8 cellular contexts compared by ENCODE assay signal in the genomic region with DNA sequence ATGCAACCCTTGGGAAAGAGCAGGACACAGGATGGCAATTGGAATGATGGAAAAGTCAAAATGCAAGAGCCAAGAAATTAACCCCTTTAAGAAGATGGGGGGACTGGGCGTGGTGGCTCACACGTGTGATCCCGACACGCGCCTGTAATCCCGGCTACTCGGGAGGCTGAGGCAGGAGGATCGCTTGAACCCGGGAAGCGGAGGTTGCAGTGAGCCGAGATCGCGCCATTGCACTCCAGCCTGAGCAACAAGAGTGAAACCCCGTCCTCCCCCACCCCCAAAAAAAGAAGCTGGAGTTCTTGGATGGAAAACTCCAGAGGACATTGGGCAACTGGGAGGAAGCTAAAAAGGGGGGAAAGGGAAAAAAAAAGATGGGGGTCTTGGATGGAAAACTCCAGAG. TPM values are rescaled to one million over a fixed set of nuclear protein-coding genes. Genes with fewer than 3 reads are reported as not detected.
DNase-seq lines count a peak whose midpoint lies in the region; ATAC-seq and TF ChIP-seq lines count a peak whose summit lies in the region.
"Not testable (repeated sequence)": the region's sequence is repeated elsewhere in the genome, so short reads cannot be mapped to it uniquely, and the experiment has no call there.

No MANE protein-coding gene starts in this region.

- H3K9me2 ChIP-seq in DOHH2 (replicated peaks; ENCODE audit: control insufficient read depth, low read length); PC-3 (replicated peaks; ENCODE audit: low read length): not testable (repeated sequence)

- peaks cover 50% of the 10 kb centered on the region for H3K36me3 Mint-ChIP-seq in activated CD8-positive, alpha-beta T cell treated with anti-CD3 and anti-CD28 coated beads, Interleukin-2, amount 10 ng/mL, durations not matched to agents 7 days and 5 days (ENCODE audit: low read depth)
- peaks cover 81% of the 10 kb centered on the region for H3K36me3 Mint-ChIP-seq in MCF 10A (ENCODE audit: insufficient read depth, unreplicated experiment)
- H3K36me3 Mint-ChIP-seq in mesothelial cell of epicardium = peaks cover 31% of the 10 kb centered on the region

- H3F3A ChIP-seq in DOHH2 (ENCODE audit: control insufficient read depth, insufficient read depth) = peaks cover 26% of the 10 kb centered on the region
- peaks cover 14% of the 10 kb centered on the region for H3F3A ChIP-seq in PC-3 (ENCODE audit: low read length, unreplicated experiment)

- H3K9me3 Mint-ChIP-seq in activated CD8-positive, alpha-beta T cell treated with anti-CD3 and anti-CD28 coated beads, Interleukin-2, amount 10 ng/mL, durations not matched to agents 7 days and 5 days (ENCODE audit: insufficient read depth); MCF 10A (ENCODE audit: unreplicated experiment); mesothelial cell of epicardium: not testable (repeated sequence)

- peaks cover 46% of the 10 kb centered on the region for H3K79me2 ChIP-seq in DOHH2 (ENCODE audit: control insufficient read depth, low read length)
- peaks cover 50% of the 10 kb centered on the region for H3K79me2 ChIP-seq in PC-3 (ENCODE audit: low read length)
- H3K79me2 ChIP-seq in fibroblast of lung (ENCODE audit: control insufficient read depth, insufficient read depth, low read length) = peaks cover 45% of the 10 kb centered on the region

- TF ChIP-seq POLR2A in uterus (IDR thresholded peaks at IDR 0.05) = not testable (repeated sequence)

- not testable (repeated sequence) for BruUV-seq in PC-3 (replicated peaks; lab: Mats Ljungman, UMichigan); MCF 10A (replicated peaks; lab: Mats Ljungman, UMichigan)

- H3K36me3 ChIP-seq in DOHH2 (ENCODE audit: control insufficient read depth, low read length) (peaks cover 35% of the 10 kb centered on the region), PC-3 (ENCODE audit: low read depth, low read length) (peaks cover 27% of the 10 kb centered on the region), fibroblast of lung (ENCODE audit: control insufficient read depth, insufficient read depth, low read length) (peaks cover 15% of the 10 kb centered on the region), rectal smooth muscle tissue (ENCODE audit: control insufficient read depth, insufficient read depth, low read length) (peaks cover 16% of the 10 kb centered on the region)
- not testable (repeated sequence) for H3K36me3 ChIP-seq in uterus

- H3K4me1 Mint-ChIP-seq in activated CD8-positive, alpha-beta T cell treated with anti-CD3 and anti-CD28 coated beads, Interleukin-2, amount 10 ng/mL, durations not matched to agents 7 days and 5 days (ENCODE audit: low read depth) = peaks cover 32% of the 10 kb centered on the region
- H3K4me1 Mint-ChIP-seq in MCF 10A (ENCODE audit: insufficient read depth, unreplicated experiment) (peaks cover 16% of the 10 kb centered on the region), mesothelial cell of epicardium (peaks cover 30% of the 10 kb centered on the region)

- not testable (repeated sequence) for H2AFZ ChIP-seq in PC-3 (ENCODE audit: low read length); fibroblast of lung (ENCODE audit: low read length)

- H3K9me3 ChIP-seq in DOHH2 (ENCODE audit: control insufficient read depth, insufficient read depth, low read length); PC-3 (ENCODE audit: low read length); fibroblast of lung (ENCODE audit: control insufficient read depth, insufficient read depth, low read depth, low read length); uterus: not testable (repeated sequence)

- H3K4me2 ChIP-seq in DOHH2 (ENCODE audit: low read length) (peak overlapping the region; percentile 67; the same call in 1 of the 2 replicates), PC-3 (ENCODE audit: low read length) (peak overlapping the region; percentile 85), fibroblast of lung (ENCODE audit: extremely low read depth, insufficient read depth, low read length) (peak overlapping the region; percentile 79)

- H3K27ac Mint-ChIP-seq in activated CD8-positive, alpha-beta T cell treated with anti-CD3 and anti-CD28 coated beads, Interleukin-2, amount 10 ng/mL, durations not matched to agents 7 days and 5 days = peak overlapping the region; percentile 100
- H3K27ac Mint-ChIP-seq in MCF 10A (ENCODE audit: low read depth, unreplicated experiment) = peak overlapping the region; percentile 95
- peak overlapping the region; percentile 100 for H3K27ac Mint-ChIP-seq in mesothelial cell of epicardium

- peak overlapping the region; percentile 98 for H3K4me3 Mint-ChIP-seq in activated CD8-positive, alpha-beta T cell treated with anti-CD3 and anti-CD28 coated beads, Interleukin-2, amount 10 ng/mL, durations not matched to agents 7 days and 5 days
- peak overlapping the region; percentile 89 for H3K4me3 Mint-ChIP-seq in MCF 10A (ENCODE audit: unreplicated experiment)
- peak overlapping the region; percentile 98 for H3K4me3 Mint-ChIP-seq in mesothelial cell of epicardium

- not testable (repeated sequence) for DNase-seq in PC-3; activated CD8-positive, alpha-beta T cell treated with anti-CD3 and anti-CD28 coated beads, Interleukin-2, amount 10 ng/mL, durations not matched to agents 7 days and 5 days; MCF 10A (ENCODE audit: unreplicated experiment); fibroblast of lung (ENCODE audit: low read depth in 2 of 2); mesothelial cell of epicardium (ENCODE audit: low spot score in 2 of 2, unreplicated experiment in 2 of 2); uterus

- H3K27me3 Mint-ChIP-seq in activated CD8-positive, alpha-beta T cell treated with anti-CD3 and anti-CD28 coated beads, Interleukin-2, amount 10 ng/mL, durations not matched to agents 7 days and 5 days (ENCODE audit: low read depth); MCF 10A (ENCODE audit: insufficient read depth, unreplicated experiment); mesothelial cell of epicardium (ENCODE audit: low read depth): not testable (repeated sequence)

- not testable (repeated sequence) for H3K27me3 ChIP-seq in DOHH2 (ENCODE audit: control insufficient read depth, low read length); PC-3 (ENCODE audit: low read length); fibroblast of lung (ENCODE audit: control insufficient read depth, insufficient read depth, low read length); rectal smooth muscle tissue (ENCODE audit: control insufficient read depth, insufficient read depth, low read length); uterus

- intact Hi-C loops in PC-3 (cut with micrococcal nuclease); MCF 10A (cut with micrococcal nuclease); uterus (cut with DNase I; ENCODE audit: low total_unique reads): not testable (repeated sequence)

- CTCF ChIA-PET in PC-3 (lab: Charles Lee) = not testable (repeated sequence)
- CTCF ChIA-PET in activated CD8-positive, alpha-beta T cell treated with anti-CD3 and anti-CD28 coated beads, Interleukin-2, amount 10 ng/mL, durations not matched to agents 7 days and 5 days (lab: Charles Lee) = interaction anchor here (0.6 to 2.9 kb wide), 6 partner anchors 8 to 295 kb away, joined by 3 to 13 read pairs (median 4); no protein-coding TSS in a partner anchor
- CTCF ChIA-PET in MCF 10A (lab: Yijun Ruan, JAX) = interaction anchor here (1.3 to 2.0 kb wide), 2 partner anchors 25 to 33 kb away, joined by 4 to 6 read pairs; no protein-coding TSS in a partner anchor

- H4K20me1 ChIP-seq in DOHH2 (ENCODE audit: control insufficient read depth, insufficient read depth, low read depth, low read length) (peaks cover 26% of the 10 kb centered on the region), PC-3 (ENCODE audit: low read length) (peaks cover 31% of the 10 kb centered on the region)
- not testable (repeated sequence) for H4K20me1 ChIP-seq in fibroblast of lung (ENCODE audit: control insufficient read depth, extremely low read depth, insufficient read depth, low read length)

- not testable (repeated sequence) for TF ChIP-seq CTCF in DOHH2 (IDR thresholded peaks at IDR 0.05; ENCODE audit: low read depth, low read length, poor library complexity, severe bottlenecking); PC-3 (conservative IDR thresholded peaks at IDR 0.05; ENCODE audit: low read depth, low read length); MCF 10A (IDR thresholded peaks at IDR 0.05; ENCODE audit: unreplicated experiment); fibroblast of lung (conservative IDR thresholded peaks at IDR 0.05 in 1 of 2, IDR thresholded peaks at IDR 0.05 in 1 of 2; ENCODE audit: low read depth in 1 of 2, low read length in 2 of 2); mesothelial cell of epicardium (IDR thresholded peaks at IDR 0.05; ENCODE audit: unreplicated experiment); uterus (IDR thresholded peaks at IDR 0.05)

- not testable (repeated sequence) for H3K4me3 ChIP-seq in DOHH2 (ENCODE audit: low read length)
- H3K4me3 ChIP-seq in PC-3 (ENCODE audit: low read length) = peak overlapping the region; percentile 96
- peak overlapping the region in 1 of 4 experiments; percentile 89 for H3K4me3 ChIP-seq in fibroblast of lung (replicated peaks in 1 of 4; ENCODE audit: control extremely low read depth in 1 of 4, insufficient read depth in 1 of 4, low read depth in 3 of 4, low read length in 4 of 4)
- peak overlapping the region; percentile 91 for H3K4me3 ChIP-seq in rectal smooth muscle tissue (ENCODE audit: low read length)
- peak overlapping the region in 1 of 2 donors; percentile 96 for H3K4me3 ChIP-seq in uterus

- H3K4me1 ChIP-seq in DOHH2 (ENCODE audit: control insufficient read depth, low read length) = peaks cover 31% of the 10 kb centered on the region
- peaks cover 22% of the 10 kb centered on the region for H3K4me1 ChIP-seq in PC-3 (ENCODE audit: insufficient read depth, low read length)
- H3K4me1 ChIP-seq in fibroblast of lung (ENCODE audit: control insufficient read depth, extremely low read depth, insufficient read depth, low read length) = not testable (repeated sequence)
- H3K4me1 ChIP-seq in rectal smooth muscle tissue (ENCODE audit: control insufficient read depth, insufficient read depth, low read length) = peaks cover 16% of the 10 kb centered on the region
- peaks cover 6 to 25% of the 10 kb centered on the region in 2 donors for H3K4me1 ChIP-seq in uterus

- H3K9ac ChIP-seq in PC-3 (ENCODE audit: low read length) = peak overlapping the region; percentile 93; the same call in 1 of the 2 replicates
- H3K9ac ChIP-seq in fibroblast of lung (ENCODE audit: insufficient read depth, low read length); rectal smooth muscle tissue (ENCODE audit: low read length): not testable (repeated sequence)

- POLR2A ChIA-PET in PC-3 (lab: Charles Lee; ENCODE audit: unreplicated experiment) = not testable (repeated sequence)
- POLR2A ChIA-PET in activated CD8-positive, alpha-beta T cell treated with anti-CD3 and anti-CD28 coated beads, Interleukin-2, amount 10 ng/mL, durations not matched to agents 7 days and 5 days (lab: Charles Lee) = interaction anchor here (1.0 to 3.0 kb wide), 2 partner anchors 10 to 22 kb away, joined by 4 to 11 read pairs; no protein-coding TSS in a partner anchor
- POLR2A ChIA-PET in MCF 10A (lab: Yijun Ruan, JAX) = interaction anchor here (0.8 to 5.2 kb wide), 13 partner anchors 8 to 354 kb away, joined by 3 to 104 read pairs (median 15); partner anchors contain the start of genes COG3 and GTF2F2

- ATAC-seq in PC-3; activated CD8-positive, alpha-beta T cell treated with anti-CD3 and anti-CD28 coated beads, Interleukin-2, amount 10 ng/mL, durations not matched to agents 7 days and 5 days: not testable (repeated sequence)

- not testable (repeated sequence) for H3K27ac ChIP-seq in DOHH2 (ENCODE audit: low read depth, low read length); PC-3 (ENCODE audit: low read length); fibroblast of lung (ENCODE audit: insufficient read depth, low read length); rectal smooth muscle tissue (ENCODE audit: low read depth, low read length)
- peak overlapping the region; percentile 100 for H3K27ac ChIP-seq in uterus

RNA-seq across cellular contexts. Expression of gene TPT1, which starts 1.7 kb away (rescaled TPM):
- total RNA-seq in PC-3 (2014; rRNA removed) (948 and 982 TPM in 2 replicates), MCF 10A (2022) (4,896 and 5,827 TPM in 2 replicates), fibroblast of lung (2,237 and 3,546 TPM in 2 replicates), mesothelial cell of epicardium (2,772 to 2,964 TPM (median 2,883 TPM) in 3 replicates), uterus (1,000 to 10,000 TPM; 4,739 to 6,904 (median 5,667) TPM)
- 1,000 to 10,000 TPM; 3,981 to 4,076 TPM for total RNA-seq in activated CD8-positive, alpha-beta T cell treated with anti-CD3 and anti-CD28 coated beads, Interleukin-2, amount 10 ng/mL, durations not matched to agents 7 days and 5 days
- polyA plus RNA-seq in fibroblast of lung = 4,519 and 5,502 TPM in 2 replicates
- 4,029 and 5,282 TPM in 2 replicates for polyA plus RNA-seq in fibroblast of lung (2012)
- 367 and 621 TPM in 2 replicates for polyA minus RNA-seq in fibroblast of lung (ENCODE audit: low replicate concordance)
